Comparison of ENCODE assay signal across 17 cellular contexts in genomic region chr4:76178296-76178695, GRCh38.
"Had no signal": no experiment of that assay in that cellular context is flagged by ENCODE, and none has a peak within 500 bp of the region (broad histone marks: within the 10 kb centered on the region; RNA-seq: fewer than 3 reads in every experiment).

No MANE protein-coding gene starts in this region.

- H3K4me3 ChIP-seq: right lobe of liver, upper lobe of right lung had no signal

- H3K27ac ChIP-seq: right lobe of liver, upper lobe of right lung had no signal

- H3K9me3 ChIP-seq: right lobe of liver, upper lobe of right lung had no signal

- H3K4me1 ChIP-seq: right lobe of liver, upper lobe of right lung had no signal

- ATAC-seq: activated CD4-positive, CD25-positive, alpha-beta regulatory T cell treated with anti-CD3 and anti-CD28 coated beads, Interleukin-2, amount 50 U/mL, for 24 hours; activated naive CD8-positive, alpha-beta T cell treated with anti-CD3 and anti-CD28 coated beads, Interleukin-2, amount 50 U/mL, for 24 hours; left lobe of liver; right lobe of liver; stimulated activated memory B cell treated with anti-CD40 and anti-IgM and Interleukin-4, amounts not matched to agents 10 μg/mL and 1 μg/mL and 100 μg/mL, for 72 hours; upper lobe of right lung had no signal

- H3K27me3 ChIP-seq: right lobe of liver, upper lobe of right lung had no signal

- DNase-seq: activated CD4-positive, alpha-beta T cell treated with anti-CD3 and anti-CD28 coated beads, Interleukin-2, amount 50 U/mL, for 1 hour; activated CD8-positive, alpha-beta memory T cell treated with anti-CD3 and anti-CD28 coated beads for 24 hours; activated CD8-positive, alpha-beta memory T cell treated with anti-CD3 and anti-CD28 coated beads, Interleukin-2, amount 50 U/mL, for 48 hours; activated effector memory CD4-positive, alpha-beta T cell treated with Interleukin-2 at 50 U/mL for 16 hours; activated naive CD4-positive, alpha-beta T cell treated with anti-CD3 and anti-CD28 coated beads, Interleukin-2, amount 10 ng/mL, durations not matched to agents 7 days and 5 days; activated naive CD8-positive, alpha-beta T cell treated with anti-CD3 and anti-CD28 coated beads, Interleukin-2, amount 50 U/mL, for 24 hours; activated T-cell treated with anti-CD3 and anti-CD28 coated beads, Interleukin-2, amount 50 U/mL, for 48 hours; endodermal cell; kidney; mammary epithelial cell; nephron progenitor cell; right lobe of liver; stimulated activated CD4-positive, alpha-beta T cell treated with anti-CD3 and anti-CD28 coated beads, Interleukin-4, amount 100 ng/mL, for 4 hours; upper lobe of right lung had no signal
